8 cellular contexts compared by ENCODE assay signal in genomic region chr7:139915864-139916716, GRCh38.
DNase-seq lines count a peak whose midpoint lies in the region; FAIRE-seq and TF ChIP-seq lines count a peak whose summit lies in the region.

No MANE protein-coding gene starts in this region.

- H3K9ac ChIP-seq in trophoblast cell (ENCODE audit: low read length), result no peak overlapping the region

- TF ChIP-seq CTCF in epithelial cell of esophagus (IDR thresholded peaks at IDR 0.05; ENCODE audit: insufficient read depth, low read depth, low read length, missing control alignments), result no peak

- no peak overlapping the region for H2AFZ ChIP-seq in trophoblast cell (ENCODE audit: insufficient read depth, low read length, poor library complexity)

- H4K12ac ChIP-seq in trophoblast cell (ENCODE audit: low read depth, low read length), result no peak overlapping the region

- no peak overlapping the region for H2BK12ac ChIP-seq in trophoblast cell (ENCODE audit: low read length)

- H2BK5ac ChIP-seq in trophoblast cell (ENCODE audit: low read depth, low read length, poor library complexity), result no peak overlapping the region

- H3K4ac ChIP-seq in trophoblast cell (ENCODE audit: low read depth, low read length), result no peak overlapping the region

- no peak overlapping the region for H2AK5ac ChIP-seq in trophoblast cell (ENCODE audit: low read length)

- DNase-seq in GM04504 (ENCODE audit: low read depth) (peak; percentile 92), H54 (ENCODE audit: insufficient read length, low spot score) (peak; percentile 88), M059J (ENCODE audit: low read depth) (peak; percentile 99), epithelial cell of esophagus (ENCODE audit: low read depth) (peak; percentile 97), trophoblast cell (peak; percentile 18 to 38), C1 segment of cervical spinal cord (lab: John Stamatoyannopoulos, UW) (no peak), DMS114 treated with DMSO at 0.1 percent for 48 hours (lab: John Stamatoyannopoulos, UW; ENCODE audit: unreplicated experiment) (no peak)
- peak; percentile 30 to 76 for DNase-seq in activated CD4-positive, alpha-beta T cell treated with anti-CD3 and anti-CD28 coated beads, Interleukin-2, amount 50 U/mL, for 24 hours (ENCODE audit: low read depth in 1 of 2, low spot score in 1 of 2)

- no peak overlapping the region for H3K18ac ChIP-seq in trophoblast cell (ENCODE audit: low read length)

- no peak overlapping the region for H3K14ac ChIP-seq in trophoblast cell (ENCODE audit: low read length)

- H3K27me3 ChIP-seq in trophoblast cell (ENCODE audit: insufficient read depth, low read length), result no peaks in the 10 kb centered on the region

- H3K36me3 ChIP-seq in trophoblast cell (ENCODE audit: control insufficient read depth in 1 of 2, insufficient read depth in 2 of 2, low read length in 2 of 2), result no peaks in the 10 kb centered on the region

- H3K27ac ChIP-seq in trophoblast cell (ENCODE audit: low read depth, low read length), result no peak overlapping the region

- peak; percentile 11 for FAIRE-seq in H54 (lab: Jason Lieb, UNC)

- H4K91ac ChIP-seq in trophoblast cell (ENCODE audit: low read depth, low read length), result no peak overlapping the region

- no peak for TF ChIP-seq POLR2A in H54 (IDR thresholded peaks at IDR 0.05; ENCODE audit: low read depth, low read length)

- H3K79me2 ChIP-seq in trophoblast cell (ENCODE audit: control insufficient read depth, insufficient read depth, low read length, poor library complexity), result no peaks in the 10 kb centered on the region

- WGBS in trophoblast cell (ENCODE audit: extremely low coverage, insufficient coverage, insufficient read length), result no CpG with 5 or more reads among the region's 10 CpGs

- H2BK120ac ChIP-seq in trophoblast cell (ENCODE audit: insufficient read depth, low read length, poor library complexity), result no peak overlapping the region

- H3K4me1 ChIP-seq in trophoblast cell (ENCODE audit: control insufficient read depth in 1 of 2, insufficient read depth in 2 of 2, low read length in 2 of 2), result no peaks in the 10 kb centered on the region

- H3K79me1 ChIP-seq in trophoblast cell (ENCODE audit: low read length), result no peaks in the 10 kb centered on the region

- no peak overlapping the region for H3K23ac ChIP-seq in trophoblast cell (ENCODE audit: low read length)

- H3K9me3 ChIP-seq in trophoblast cell (ENCODE audit: insufficient read depth, low read depth, low read length), result peaks cover 2% of the 10 kb centered on the region

- no peak overlapping the region for H3K4me2 ChIP-seq in trophoblast cell (ENCODE audit: low read length)

- H4K8ac ChIP-seq in trophoblast cell (ENCODE audit: low read depth, low read length), result no peak overlapping the region

- H3K4me3 ChIP-seq in epithelial cell of esophagus (ENCODE audit: low read length), result no peak overlapping the region
- no peak overlapping the region for H3K4me3 ChIP-seq in trophoblast cell (ENCODE audit: low read depth, low read length)

Comparison
In these comparisons a context has a peak if more than half of its experiments do, and no peak if none do; other contexts are left out.
1. DNase-seq: peak in GM04504 (single experiment), H54 (single experiment), M059J (single experiment), activated CD4-positive, alpha-beta T cell treated with anti-CD3 and anti-CD28 coated beads, Interleukin-2, amount 50 U/mL, for 24 hours (2 of 2), epithelial cell of esophagus (single experiment) and trophoblast cell (2 of 2); none in C1 segment of cervical spinal cord (0 of 14) and DMS114 treated with DMSO at 0.1 percent for 48 hours (single experiment).